ENCODE assay signal across 23 cellular contexts in genomic region chr12:61037792-61038191, GRCh38.
DNase-seq lines count a peak whose midpoint lies in the region; ATAC-seq and TF ChIP-seq lines count a peak whose summit lies in the region.
"Had no signal": no experiment of that assay in that cellular context is flagged by ENCODE, and none has a peak within 500 bp of the region (broad histone marks: within the 10 kb centered on the region; RNA-seq: fewer than 3 reads in every experiment).

No MANE protein-coding gene starts in this region.

- no peak for TF ChIP-seq CTCF in PC-9 (conservative IDR thresholded peaks at IDR 0.05)
- no peak for TF ChIP-seq CTCF in smooth muscle cell (IDR thresholded peaks at IDR 0.05; ENCODE audit: borderline replicate concordance, insufficient read depth, poor library complexity, severe bottlenecking)

- H2AFZ ChIP-seq in PC-9 = no peak overlapping the region
- H2AFZ ChIP-seq in smooth muscle cell (ENCODE audit: low read depth) = no peak overlapping the region

- H3K4me1 ChIP-seq in PC-9 (replicated peaks; ENCODE audit: insufficient read depth) (no peaks in the 10 kb centered on the region), smooth muscle cell (ENCODE audit: low read depth) (no peaks in the 10 kb centered on the region)

- POLR2A ChIA-PET in PC-9 (lab: Charles Lee; ENCODE audit: unreplicated experiment) = no interaction called here

- no peak overlapping the region for H3K4me2 ChIP-seq in PC-9
- H3K4me2 ChIP-seq in smooth muscle cell = no peak overlapping the region
- H3K4me2 ChIP-seq: SK-N-SH had no signal

- H4K20me1 ChIP-seq in PC-9 (ENCODE audit: insufficient read depth) (no peaks in the 10 kb centered on the region), smooth muscle cell (ENCODE audit: low read depth) (no peaks in the 10 kb centered on the region)

- H3K4me3 ChIP-seq in PC-9 (no peak overlapping the region), smooth muscle cell (no peak overlapping the region)

- ATAC-seq in GM18873 (IDR thresholded peaks at IDR 0.05; ENCODE audit: low FRiP score, unreplicated experiment) (no peak), HG02763 (IDR thresholded peaks at IDR 0.05; ENCODE audit: unreplicated experiment) (no peak)

- DNase-seq in Caki2 (ENCODE audit: low read depth) (peak; percentile 3), PC-9 (peak; percentile 2 to 37), dedifferentiated amniotic fluid mesenchymal stem cell (ENCODE audit: extremely low spot score) (peak; percentile 18), smooth muscle cell (lab: John Stamatoyannopoulos, UW; ENCODE audit: unreplicated experiment) (no peak)
- no peak for DNase-seq in activated CD8-positive, alpha-beta memory T cell treated with anti-CD3 and anti-CD28 coated beads, Interleukin-2, amount 50 U/mL, for 48 hours
- DNase-seq: EL, GF-D8, GOT3, HCEC 1CT, MM.1S, NCI-H1048, NCI-H146, NCI-H2081, NCI-H2171, NCI-H345, NCI-H524 treated with DMSO at 0.1 percent for 48 hours, NCI-H82, RPMI8226, SIG-M5, SK-N-SH had no signal

- H3K27me3 ChIP-seq in PC-9 (ENCODE audit: insufficient read depth, low read depth) (no peaks in the 10 kb centered on the region), smooth muscle cell (ENCODE audit: low read depth) (no peaks in the 10 kb centered on the region)

- in situ Hi-C loops in Caki2 (cut with HindIII; ENCODE audit: low pct_unique_long_range_greater_than_20kb, low sequenced_read_pairs) = no loop called here

- no peaks in the 10 kb centered on the region for H3K36me3 ChIP-seq in PC-9 (ENCODE audit: low read depth)
- H3K36me3 ChIP-seq in smooth muscle cell (ENCODE audit: low read depth) = no peaks in the 10 kb centered on the region

- BruUV-seq in PC-9 (replicated peaks; lab: Mats Ljungman, UMichigan) = no TSS peak

- intact Hi-C loops in PC-9 (cut with micrococcal nuclease; ENCODE audit: unreplicated experiment) = no loop called here

- no peaks in the 10 kb centered on the region for H3K9me3 ChIP-seq in PC-9 (ENCODE audit: insufficient read depth, low read depth)
- no peaks in the 10 kb centered on the region for H3K9me3 ChIP-seq in smooth muscle cell (replicated peaks; ENCODE audit: low read depth)

- CTCF ChIA-PET in PC-9 (lab: Charles Lee) = no interaction called here

- H3F3A ChIP-seq in PC-9 (ENCODE audit: insufficient read depth, low read depth) (no peaks in the 10 kb centered on the region), smooth muscle cell (ENCODE audit: low read depth) (no peaks in the 10 kb centered on the region)

- H3K27ac ChIP-seq in PC-9 (no peak overlapping the region), smooth muscle cell (ENCODE audit: low read depth) (peak overlapping the region; percentile 9)
- H3K27ac ChIP-seq: C4-2B had no signal

- H3K79me2 ChIP-seq in PC-9 (ENCODE audit: low read depth) = no peaks in the 10 kb centered on the region
- H3K79me2 ChIP-seq in smooth muscle cell (ENCODE audit: low read depth) = no peaks in the 10 kb centered on the region

- H3K9me2 ChIP-seq in PC-9 (ENCODE audit: insufficient read depth) = no peaks in the 10 kb centered on the region; the same call in 1 of the 2 replicates
- H3K9me2 ChIP-seq: SK-N-SH had no signal

- WGBS in smooth muscle cell (ENCODE audit: low lambda C conversion rate) = 79% methylated on average over 1 of the region's 1 CpG

- H3K9ac ChIP-seq in smooth muscle cell (ENCODE audit: low read depth) = no peak overlapping the region
- H3K9ac ChIP-seq: SK-N-SH had no signal

Comparison
In these comparisons a context has a peak if more than half of its experiments do, and no peak if none do; other contexts are left out.
1. DNase-seq: peak in Caki2 (single experiment), PC-9 (2 of 2) and dedifferentiated amniotic fluid mesenchymal stem cell (single experiment); none in smooth muscle cell (single experiment) and activated CD8-positive, alpha-beta memory T cell treated with anti-CD3 and anti-CD28 coated beads, Interleukin-2, amount 50 U/mL, for 48 hours (single experiment).